Comparison of ENCODE assay signal across 8 cellular contexts in genomic region chr18:3129053-3129864, GRCh38.
A peak's percentile ranks its signal among the peaks of the same experiment; 100 is the strongest.
DNase-seq lines count a peak whose midpoint lies in the region; ATAC-seq and TF ChIP-seq lines count a peak whose summit lies in the region.

No MANE protein-coding gene starts in this region.

- ATAC-seq in GM19328 (IDR thresholded peaks at IDR 0.05; ENCODE audit: unreplicated experiment) (peak; percentile 90), HG03442 (IDR thresholded peaks at IDR 0.05; ENCODE audit: unreplicated experiment) (peak; percentile 90)

- intact Hi-C loops in CD14-positive monocyte (cut with micrococcal nuclease): loop anchor here in 1 of 2 donors (10.0 kb wide), 1 partner anchor 114 kb away; the partner anchor contains the start of gene LPIN2

- H4K20me1 ChIP-seq in OCI-LY3 (ENCODE audit: insufficient read depth, low read length): no peaks in the 10 kb centered on the region

- H2AFZ ChIP-seq in OCI-LY3 (ENCODE audit: low read depth, low read length): peak overlapping the region; percentile 62

- peaks cover 4% of the 10 kb centered on the region; the same call in 1 of the 2 replicates for H3K27me3 ChIP-seq in OCI-LY3 (ENCODE audit: low read depth, low read length)

- H3K27ac Mint-ChIP-seq in CD14-positive monocyte: peak overlapping the region in 1 of 7 donors; percentile 33

- peak; percentile 69 for DNase-seq in CD14-positive monocyte (ENCODE audit: low spot score)
- DNase-seq in activated CD8-positive, alpha-beta memory T cell treated with anti-CD3 and anti-CD28 coated beads, Interleukin-2, amount 50 U/mL, for 48 hours: peak; percentile 89
- DNase-seq in epithelial cell of esophagus (ENCODE audit: low read depth): peak; percentile 83
- peak; percentile 80 for DNase-seq in myocyte (ENCODE audit: low read depth)
- DNase-seq in stimulated activated CD8-positive, alpha-beta memory T cell treated with anti-CD3 and anti-CD28 coated beads, Interleukin-7, amount 100 ng/mL, for 1 hour (ENCODE audit: low read depth in 2 of 2): peak; percentile 49 to 72

- H3K36me3 Mint-ChIP-seq in CD14-positive monocyte: no peaks in the 10 kb centered on the region

- H3K4me2 ChIP-seq in OCI-LY3 (ENCODE audit: low read length): peak overlapping the region; percentile 69

- H3K9me3 Mint-ChIP-seq in CD14-positive monocyte: peaks cover 0 to 6% (median 0%) of the 10 kb centered on the region in 7 donors

- no peaks in the 10 kb centered on the region for H3K36me3 ChIP-seq in OCI-LY3 (replicated peaks; ENCODE audit: low read depth, low read length)

- peak overlapping the region; percentile 65 to 79 for H3K4me3 Mint-ChIP-seq in CD14-positive monocyte

- no peak overlapping the region for H3K9ac ChIP-seq in OCI-LY3 (ENCODE audit: low read length)

- H3K4me3 ChIP-seq in OCI-LY3 (ENCODE audit: low read length): peak overlapping the region; percentile 63
- no peak overlapping the region for H3K4me3 ChIP-seq in epithelial cell of esophagus (ENCODE audit: low read length)

- TF ChIP-seq CTCF in CD14-positive monocyte (IDR thresholded peaks at IDR 0.05) (peak; percentile 91), OCI-LY3 (IDR thresholded peaks at IDR 0.05; ENCODE audit: low read depth, low read length) (peak; percentile 94), epithelial cell of esophagus (IDR thresholded peaks at IDR 0.05; ENCODE audit: insufficient read depth, low read depth, low read length, missing control alignments) (peak; percentile 87)

- H3K27ac ChIP-seq in OCI-LY3 (ENCODE audit: low read length): no peak overlapping the region

- H3K4me1 Mint-ChIP-seq in CD14-positive monocyte: peaks cover 7% of the 10 kb centered on the region

- H3K27me3 Mint-ChIP-seq in CD14-positive monocyte (ENCODE audit: low read depth in 3 of 3): peaks cover 0 to 2% (median 0%) of the 10 kb centered on the region in 3 donors

- peaks cover 4% of the 10 kb centered on the region; the same call in 1 of the 2 replicates for H3K4me1 ChIP-seq in OCI-LY3 (ENCODE audit: low read length)

- H3K9me3 ChIP-seq in OCI-LY3 (ENCODE audit: insufficient read depth, low read length): no peaks in the 10 kb centered on the region; the same call in 1 of the 2 replicates

- H3K79me2 ChIP-seq in OCI-LY3 (ENCODE audit: low read length): no peaks in the 10 kb centered on the region
